ENCODE assay signal across 22 cellular contexts in genomic region chr17:75817571-75817970, GRCh38.
"Had no signal": no experiment of that assay in that cellular context is flagged by ENCODE, and none has a peak within 500 bp of the region (broad histone marks: within the 10 kb centered on the region; RNA-seq: fewer than 3 reads in every experiment).

No MANE protein-coding gene starts in this region.

- DNase-seq: cortex of kidney; effector CD4-positive, alpha-beta T cell; mesenchymal stem cell; naive B cell; stimulated activated CD4-positive, alpha-beta T cell treated with anti-CD3 and anti-CD28 coated beads, Interleukin-12 subunit alpha, Interleukin-12 subunit beta, amount 100 ng/mL, for 4 hours; stimulated activated CD4-positive, alpha-beta T cell treated with anti-CD3 and anti-CD28 coated beads, Interleukin-1b, Interleukin-23, amount 100 ng/mL, for 48 hours; stimulated activated CD4-positive, alpha-beta T cell treated with anti-CD3 and anti-CD28 coated beads, Interleukin-4, amount 100 ng/mL, for 1 hour; stimulated activated CD8-positive, alpha-beta memory T cell treated with anti-CD3 and anti-CD28 coated beads, Interleukin-4, amount 100 ng/mL, for 48 hours; stimulated activated naive CD8-positive, alpha-beta T cell treated with anti-CD3 and anti-CD28 coated beads, Interleukin-15, Interleukin-2, amounts not matched to agents 100 U/mL and 50 U/mL, for 24 hours; substantia nigra; testis; tibial artery had no signal

- H3K27me3 Mint-ChIP-seq: naive B cell; natural killer cell treated with Interleukin-12 subunit alpha and Interleukin-12 subunit beta and Interleukin-15 and Interleukin-18, amount 100 ng/mL, for 72 hours; type B pancreatic cell had no signal

- H3K4me3 Mint-ChIP-seq: mesothelial cell of epicardium; naive B cell; natural killer cell treated with Interleukin-12 subunit alpha and Interleukin-12 subunit beta and Interleukin-15 and Interleukin-18, amount 100 ng/mL, for 72 hours; neural crest cell; type B pancreatic cell had no signal

- H3K9me3 Mint-ChIP-seq: mesothelial cell of epicardium; naive B cell; natural killer cell treated with Interleukin-12 subunit alpha and Interleukin-12 subunit beta and Interleukin-15 and Interleukin-18, amount 100 ng/mL, for 72 hours; neural crest cell; type B pancreatic cell had no signal

- H3K4me1 Mint-ChIP-seq: mesothelial cell of epicardium, neural crest cell had no signal

- FAIRE-seq: frontal cortex, keratinocyte, pancreas had no signal

- ATAC-seq: left lobe of liver; mucosa of descending colon; pancreas; sciatic nerve; stimulated activated naive CD8-positive, alpha-beta T cell treated with anti-CD3 and anti-CD28 coated beads, Interleukin-15, Interleukin-2, amounts not matched to agents 100 U/mL and 50 U/mL, for 24 hours had no signal

- H3K36me3 Mint-ChIP-seq: natural killer cell treated with Interleukin-12 subunit alpha and Interleukin-12 subunit beta and Interleukin-15 and Interleukin-18, amount 100 ng/mL, for 72 hours had no signal

- H3K27ac Mint-ChIP-seq: mesothelial cell of epicardium, naive B cell, type B pancreatic cell had no signal
